In genomic region chr16:75789237-75789636, GRCh38 we compare ENCODE assay signal across 8 cellular contexts.
DNase-seq lines count a peak whose midpoint lies in the region; ATAC-seq and TF ChIP-seq lines count a peak whose summit lies in the region.

No MANE protein-coding gene starts in this region.

- H3K9ac ChIP-seq in SU-DHL-6 (ENCODE audit: low read length) = no peak overlapping the region

- intact Hi-C loops in psoas muscle (cut with DNase I) = loop anchor here (2.0 to 5.0 kb wide), 2 partner anchors 868 to 1382 kb away; no protein-coding TSS in a partner anchor

- no peak overlapping the region for H3K4me3 ChIP-seq in SU-DHL-6 (ENCODE audit: insufficient read depth, low read length, poor library complexity, severe bottlenecking)
- H3K4me3 ChIP-seq in psoas muscle = no peak overlapping the region

- H3K9me2 ChIP-seq in SU-DHL-6 (replicated peaks; ENCODE audit: insufficient read depth, low read length) = no peaks in the 10 kb centered on the region

- ATAC-seq in psoas muscle = peak in 1 of 4 donors; percentile 35

- no peaks in the 10 kb centered on the region for H3K27me3 ChIP-seq in SU-DHL-6 (ENCODE audit: low read length)
- peaks cover 0 to 11% (median 0%) of the 10 kb centered on the region in 3 donors for H3K27me3 ChIP-seq in psoas muscle (ENCODE audit: insufficient read depth in 3 of 3, low read length in 2 of 3)

- no peaks in the 10 kb centered on the region for H3F3A ChIP-seq in SU-DHL-6 (ENCODE audit: insufficient read depth)

- no peak overlapping the region for H2AFZ ChIP-seq in SU-DHL-6 (ENCODE audit: low read depth, low read length, severe bottlenecking)

- peak; percentile 79 for TF ChIP-seq CTCF in SU-DHL-6 (IDR thresholded peaks at IDR 0.05; ENCODE audit: insufficient read depth, low read length, poor library complexity, severe bottlenecking)
- peak; percentile 77 for TF ChIP-seq CTCF in psoas muscle (IDR thresholded peaks at IDR 0.05)

- no peaks in the 10 kb centered on the region for H3K36me3 ChIP-seq in SU-DHL-6 (ENCODE audit: low read length)
- H3K36me3 ChIP-seq in psoas muscle (ENCODE audit: insufficient read depth in 1 of 2, low read depth in 1 of 2) = no peaks in the 10 kb centered on the region

- H3K9me3 ChIP-seq in SU-DHL-6 (ENCODE audit: insufficient read depth, low read length) = no peaks in the 10 kb centered on the region
- no peaks in the 10 kb centered on the region for H3K9me3 ChIP-seq in psoas muscle

- no peak overlapping the region for H3K4me2 ChIP-seq in SU-DHL-6 (ENCODE audit: low read depth, low read length, poor library complexity, severe bottlenecking)

- 14 to 15% (median 14%) methylated on average over 4 of the region's 4 CpGs for WGBS in psoas muscle, 3 donors

- H3K27ac ChIP-seq in SU-DHL-6 (ENCODE audit: low read depth, low read length) = no peak overlapping the region
- no peak overlapping the region for H3K27ac ChIP-seq in psoas muscle

- H4K20me1 ChIP-seq in SU-DHL-6 (ENCODE audit: low read depth, low read length) = 0 out of 2 replicates have a peak, but pooled peaks cover 5% of the 10 kb centered on the region

- H3K4me1 ChIP-seq in psoas muscle = no peaks in the 10 kb centered on the region

- no peaks in the 10 kb centered on the region for H3K79me2 ChIP-seq in SU-DHL-6 (ENCODE audit: insufficient read depth, low read length)

- peak; percentile 28 for DNase-seq in 8988T
- peak; percentile 13 for DNase-seq in GF-D8 (lab: John Stamatoyannopoulos, UW)
- DNase-seq in HCEC 1CT = peak; percentile 40
- peak; percentile 41 for DNase-seq in MV-4-11 (lab: John Stamatoyannopoulos, UW)
- DNase-seq in fibroblast of the conjunctiva (ENCODE audit: low read depth) = peak; percentile 34
- no peak for DNase-seq in psoas muscle
- no peak for DNase-seq in NCI-H128 (lab: John Stamatoyannopoulos, UW; ENCODE audit: unreplicated experiment)

Comparison
In these comparisons a context has a peak if more than half of its experiments do, and no peak if none do; other contexts are left out.
1. DNase-seq: peak in 8988T (single experiment), GF-D8 (single experiment), HCEC 1CT (single experiment), MV-4-11 (single experiment) and fibroblast of the conjunctiva (single experiment); none in psoas muscle (0 of 2) and NCI-H128 (single experiment).